1 cellular context compared by ENCODE assay signal in genomic region chr19:39445258-39446071, GRCh38.
A peak's percentile ranks its signal among the peaks of the same experiment; 100 is the strongest.
TF ChIP-seq lines count a peak whose summit lies in the region.

Gene SUPT5H (plus strand): TSS chr19:39445582. CDS start chr19:39445891, 309 bp downstream.

TF ChIP-seq in HEK293, 187 proteins besides CTCF, POLR2A, EP300 and RAD21 (continued from another document and continues in another):
- TF ChIP-seq ZNF398 (tag by site-specific recombination; IDR thresholded peaks at IDR 0.05) (peak; percentile 56; the same call in 1 of the 2 replicates), ZNF37A (tag by site-specific recombination; IDR thresholded peaks at IDR 0.05) (no peak), KLF1 (tag by site-specific recombination; IDR thresholded peaks at IDR 0.05) (peak; percentile 72), ZNF214 (tag by site-specific recombination; IDR thresholded peaks at IDR 0.05; ENCODE audit: borderline replicate concordance) (no peak), ZNF248 (tag by site-specific recombination; IDR thresholded peaks at IDR 0.05) (no peak), ZNF610 (tag by site-specific recombination; IDR thresholded peaks at IDR 0.05; ENCODE audit: borderline replicate concordance) (peak; percentile 81; the same call in 1 of the 2 replicates), ZNF624 (tag by site-specific recombination; IDR thresholded peaks at IDR 0.05) (no peak), GLIS1 (tag by site-specific recombination; IDR thresholded peaks at IDR 0.05) (peak; percentile 98), PRDM2 (tag by site-specific recombination; IDR thresholded peaks at IDR 0.05; ENCODE audit: borderline replicate concordance) (no peak; the same call in 1 of the 2 replicates), ZFP3 (tag by site-specific recombination; IDR thresholded peaks at IDR 0.05; ENCODE audit: low read depth) (no peak), ZBTB1 (tag by site-specific recombination; IDR thresholded peaks at IDR 0.05) (no peak), OVOL3 (tag by site-specific recombination; IDR thresholded peaks at IDR 0.05) (peak; percentile 23), ZNF792 (tag by site-specific recombination; IDR thresholded peaks at IDR 0.05) (peak; percentile 88; the same call in 1 of the 2 replicates), ZNF133 (tag by site-specific recombination; IDR thresholded peaks at IDR 0.05) (no peak), ZNF549 (tag by site-specific recombination; IDR thresholded peaks at IDR 0.05) (no peak), WT1 (tag by site-specific recombination; IDR thresholded peaks at IDR 0.05) (peak; percentile 40; the same call in 1 of the 2 replicates), ZNF521 (tag by site-specific recombination; IDR thresholded peaks at IDR 0.05) (no peak), ZNF121 (tag by site-specific recombination; IDR thresholded peaks at IDR 0.05) (no peak), MEIS1 (CRISPR knock-in tag; IDR thresholded peaks at IDR 0.05; ENCODE audit: borderline replicate concordance) (no peak), ZNF664 (tag by site-specific recombination; IDR thresholded peaks at IDR 0.05) (no peak; the same call in 1 of the 2 replicates), ZBTB48 (tag by site-specific recombination; IDR thresholded peaks at IDR 0.05) (peak; percentile 73; the same call in 1 of the 2 replicates), ZNF830 (tag by site-specific recombination; IDR thresholded peaks at IDR 0.05; ENCODE audit: low read depth) (no peak), ZNF16 (tag by site-specific recombination; IDR thresholded peaks at IDR 0.05; ENCODE audit: low read depth) (no peak), ZNF837 (tag by site-specific recombination; IDR thresholded peaks at IDR 0.05) (no peak), ZNF561 (tag by site-specific recombination; IDR thresholded peaks at IDR 0.05; ENCODE audit: borderline replicate concordance) (peak; percentile 88), ZFP41 (tag by site-specific recombination; IDR thresholded peaks at IDR 0.05; ENCODE audit: borderline replicate concordance) (no peak), ZIC2 (tag by site-specific recombination; IDR thresholded peaks at IDR 0.05) (peak; percentile 42), SP7 (tag by site-specific recombination; IDR thresholded peaks at IDR 0.05) (peak; percentile 94), ZNF600 (tag by site-specific recombination; IDR thresholded peaks at IDR 0.05) (peak; percentile 62), ZNF48 (tag by site-specific recombination; IDR thresholded peaks at IDR 0.05) (no peak), ZNF514 (tag by site-specific recombination; IDR thresholded peaks at IDR 0.05) (no peak), ZNF155 (tag by site-specific recombination; IDR thresholded peaks at IDR 0.05) (no peak), ZNF10 (tag by site-specific recombination; IDR thresholded peaks at IDR 0.05) (peak; percentile 20; the same call in 1 of the 2 replicates), ZSCAN18 (tag by site-specific recombination; IDR thresholded peaks at IDR 0.05) (no peak; the same call in 1 of the 2 replicates), ZNF426 (tag by site-specific recombination; IDR thresholded peaks at IDR 0.05) (no peak), ZNF112 (tag by site-specific recombination; IDR thresholded peaks at IDR 0.05) (no peak), ZNF785 (tag by site-specific recombination; IDR thresholded peaks at IDR 0.05) (peak; percentile 79; the same call in 1 of the 2 replicates), ZNF621 (tag by site-specific recombination; IDR thresholded peaks at IDR 0.05) (no peak), ZNF555 (tag by site-specific recombination; conservative IDR thresholded peaks at IDR 0.05) (no peak), ZNF548 (tag by site-specific recombination; IDR thresholded peaks at IDR 0.05) (0 out of 2 replicates have a peak, but pooled peaks have one; percentile 24), ZNF843 (tag by site-specific recombination; IDR thresholded peaks at IDR 0.05) (peak; percentile 82; the same call in 1 of the 2 replicates), ZNF2 (tag by site-specific recombination; IDR thresholded peaks at IDR 0.05) (peak; percentile 96), ZNF324 (tag by site-specific recombination; IDR thresholded peaks at IDR 0.05) (0 out of 2 replicates have a peak, but pooled peaks have one; percentile 4), ZNF404 (tag by site-specific recombination; IDR thresholded peaks at IDR 0.05) (no peak), TSHZ1 (tag by site-specific recombination; IDR thresholded peaks at IDR 0.05; ENCODE audit: borderline replicate concordance) (no peak), ZNF701 (tag by site-specific recombination; IDR thresholded peaks at IDR 0.05) (no peak)
- TF ChIP-seq, protein P1, sequence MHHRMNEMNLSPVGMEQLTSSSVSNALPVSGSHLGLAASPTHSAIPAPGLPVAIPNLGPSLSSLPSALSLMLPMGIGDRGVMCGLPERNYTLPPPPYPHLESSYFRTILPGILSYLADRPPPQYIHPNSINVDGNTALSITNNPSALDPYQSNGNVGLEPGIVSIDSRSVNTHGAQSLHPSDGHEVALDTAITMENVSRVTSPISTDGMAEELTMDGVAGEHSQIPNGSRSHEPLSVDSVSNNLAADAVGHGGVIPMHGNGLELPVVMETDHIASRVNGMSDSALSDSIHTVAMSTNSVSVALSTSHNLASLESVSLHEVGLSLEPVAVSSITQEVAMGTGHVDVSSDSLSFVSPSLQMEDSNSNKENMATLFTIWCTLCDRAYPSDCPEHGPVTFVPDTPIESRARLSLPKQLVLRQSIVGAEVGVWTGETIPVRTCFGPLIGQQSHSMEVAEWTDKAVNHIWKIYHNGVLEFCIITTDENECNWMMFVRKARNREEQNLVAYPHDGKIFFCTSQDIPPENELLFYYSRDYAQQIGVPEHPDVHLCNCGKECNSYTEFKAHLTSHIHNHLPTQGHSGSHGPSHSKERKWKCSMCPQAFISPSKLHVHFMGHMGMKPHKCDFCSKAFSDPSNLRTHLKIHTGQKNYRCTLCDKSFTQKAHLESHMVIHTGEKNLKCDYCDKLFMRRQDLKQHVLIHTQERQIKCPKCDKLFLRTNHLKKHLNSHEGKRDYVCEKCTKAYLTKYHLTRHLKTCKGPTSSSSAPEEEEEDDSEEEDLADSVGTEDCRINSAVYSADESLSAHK (tag by site-specific recombination; IDR thresholded peaks at IDR 0.05): peak; percentile 27; the same call in 1 of the 2 replicates
- TF ChIP-seq, protein P2, sequence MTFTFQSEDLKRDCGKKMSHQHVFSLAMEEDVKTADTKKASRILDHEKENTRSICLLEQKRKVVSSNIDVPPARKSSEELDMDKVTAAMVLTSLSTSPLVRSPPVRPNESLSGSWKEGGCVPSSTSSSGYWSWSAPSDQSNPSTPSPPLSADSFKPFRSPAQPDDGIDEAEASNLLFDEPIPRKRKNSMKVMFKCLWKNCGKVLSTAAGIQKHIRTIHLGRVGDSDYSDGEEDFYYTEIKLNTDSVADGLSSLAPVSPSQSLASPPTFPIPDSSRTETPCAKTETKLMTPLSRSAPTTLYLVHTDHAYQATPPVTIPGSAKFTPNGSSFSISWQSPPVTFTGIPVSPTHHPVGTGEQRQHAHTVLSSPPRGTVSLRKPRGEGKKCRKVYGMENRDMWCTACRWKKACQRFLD (tag by site-specific recombination; IDR thresholded peaks at IDR 0.05): no peak
- TF ChIP-seq, protein P3, sequence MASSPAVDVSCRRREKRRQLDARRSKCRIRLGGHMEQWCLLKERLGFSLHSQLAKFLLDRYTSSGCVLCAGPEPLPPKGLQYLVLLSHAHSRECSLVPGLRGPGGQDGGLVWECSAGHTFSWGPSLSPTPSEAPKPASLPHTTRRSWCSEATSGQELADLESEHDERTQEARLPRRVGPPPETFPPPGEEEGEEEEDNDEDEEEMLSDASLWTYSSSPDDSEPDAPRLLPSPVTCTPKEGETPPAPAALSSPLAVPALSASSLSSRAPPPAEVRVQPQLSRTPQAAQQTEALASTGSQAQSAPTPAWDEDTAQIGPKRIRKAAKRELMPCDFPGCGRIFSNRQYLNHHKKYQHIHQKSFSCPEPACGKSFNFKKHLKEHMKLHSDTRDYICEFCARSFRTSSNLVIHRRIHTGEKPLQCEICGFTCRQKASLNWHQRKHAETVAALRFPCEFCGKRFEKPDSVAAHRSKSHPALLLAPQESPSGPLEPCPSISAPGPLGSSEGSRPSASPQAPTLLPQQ (tag by site-specific recombination; IDR thresholded peaks at IDR 0.05): peak; percentile 93
